ENCODE assay signal across 2 cellular contexts in genomic region chr5:1005362-1005851, GRCh38.
TF ChIP-seq lines count a peak whose summit lies in the region.

No MANE protein-coding gene starts in this region.

TF ChIP-seq in HCT116, 20 proteins besides CTCF, POLR2A, EP300 and RAD21 (continued from another document):
- TF ChIP-seq, protein P1, sequence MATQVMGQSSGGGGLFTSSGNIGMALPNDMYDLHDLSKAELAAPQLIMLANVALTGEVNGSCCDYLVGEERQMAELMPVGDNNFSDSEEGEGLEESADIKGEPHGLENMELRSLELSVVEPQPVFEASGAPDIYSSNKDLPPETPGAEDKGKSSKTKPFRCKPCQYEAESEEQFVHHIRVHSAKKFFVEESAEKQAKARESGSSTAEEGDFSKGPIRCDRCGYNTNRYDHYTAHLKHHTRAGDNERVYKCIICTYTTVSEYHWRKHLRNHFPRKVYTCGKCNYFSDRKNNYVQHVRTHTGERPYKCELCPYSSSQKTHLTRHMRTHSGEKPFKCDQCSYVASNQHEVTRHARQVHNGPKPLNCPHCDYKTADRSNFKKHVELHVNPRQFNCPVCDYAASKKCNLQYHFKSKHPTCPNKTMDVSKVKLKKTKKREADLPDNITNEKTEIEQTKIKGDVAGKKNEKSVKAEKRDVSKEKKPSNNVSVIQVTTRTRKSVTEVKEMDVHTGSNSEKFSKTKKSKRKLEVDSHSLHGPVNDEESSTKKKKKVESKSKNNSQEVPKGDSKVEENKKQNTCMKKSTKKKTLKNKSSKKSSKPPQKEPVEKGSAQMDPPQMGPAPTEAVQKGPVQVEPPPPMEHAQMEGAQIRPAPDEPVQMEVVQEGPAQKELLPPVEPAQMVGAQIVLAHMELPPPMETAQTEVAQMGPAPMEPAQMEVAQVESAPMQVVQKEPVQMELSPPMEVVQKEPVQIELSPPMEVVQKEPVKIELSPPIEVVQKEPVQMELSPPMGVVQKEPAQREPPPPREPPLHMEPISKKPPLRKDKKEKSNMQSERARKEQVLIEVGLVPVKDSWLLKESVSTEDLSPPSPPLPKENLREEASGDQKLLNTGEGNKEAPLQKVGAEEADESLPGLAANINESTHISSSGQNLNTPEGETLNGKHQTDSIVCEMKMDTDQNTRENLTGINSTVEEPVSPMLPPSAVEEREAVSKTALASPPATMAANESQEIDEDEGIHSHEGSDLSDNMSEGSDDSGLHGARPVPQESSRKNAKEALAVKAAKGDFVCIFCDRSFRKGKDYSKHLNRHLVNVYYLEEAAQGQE (IDR thresholded peaks at IDR 0.05; ENCODE audit: low read depth), result no peak
- TF ChIP-seq CBX3 (IDR thresholded peaks at IDR 0.05; ENCODE audit: low read depth) (no peak), ELF1 (IDR thresholded peaks at IDR 0.05; ENCODE audit: borderline replicate concordance, low read depth) (no peak), SP1 (IDR thresholded peaks at IDR 0.05; ENCODE audit: low read depth) (no peak), YY1 (IDR thresholded peaks at IDR 0.05; ENCODE audit: extremely low read depth, insufficient replicate concordance, low read depth, low read length) (no peak), EGR1 (IDR thresholded peaks at IDR 0.05; ENCODE audit: low read depth) (no peak)

TF ChIP-seq in WTC11, 78 proteins besides CTCF, POLR2A, EP300 and RAD21 (continued from another document):
- no peak for TF ChIP-seq ZNF281 (CRISPR knock-in tag; IDR thresholded peaks at IDR 0.05)
- TF ChIP-seq, protein P2, sequence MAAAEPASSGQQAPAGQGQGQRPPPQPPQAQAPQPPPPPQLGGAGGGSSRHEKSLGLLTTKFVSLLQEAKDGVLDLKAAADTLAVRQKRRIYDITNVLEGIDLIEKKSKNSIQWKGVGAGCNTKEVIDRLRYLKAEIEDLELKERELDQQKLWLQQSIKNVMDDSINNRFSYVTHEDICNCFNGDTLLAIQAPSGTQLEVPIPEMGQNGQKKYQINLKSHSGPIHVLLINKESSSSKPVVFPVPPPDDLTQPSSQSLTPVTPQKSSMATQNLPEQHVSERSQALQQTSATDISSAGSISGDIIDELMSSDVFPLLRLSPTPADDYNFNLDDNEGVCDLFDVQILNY (CRISPR knock-in tag; IDR thresholded peaks at IDR 0.05), result no peak
- no peak for TF ChIP-seq ARID4B (CRISPR knock-in tag; IDR thresholded peaks at IDR 0.05; ENCODE audit: borderline replicate concordance)
- no peak for TF ChIP-seq CBFB (CRISPR knock-in tag; IDR thresholded peaks at IDR 0.05; ENCODE audit: low read depth)
- TF ChIP-seq, protein P3, sequence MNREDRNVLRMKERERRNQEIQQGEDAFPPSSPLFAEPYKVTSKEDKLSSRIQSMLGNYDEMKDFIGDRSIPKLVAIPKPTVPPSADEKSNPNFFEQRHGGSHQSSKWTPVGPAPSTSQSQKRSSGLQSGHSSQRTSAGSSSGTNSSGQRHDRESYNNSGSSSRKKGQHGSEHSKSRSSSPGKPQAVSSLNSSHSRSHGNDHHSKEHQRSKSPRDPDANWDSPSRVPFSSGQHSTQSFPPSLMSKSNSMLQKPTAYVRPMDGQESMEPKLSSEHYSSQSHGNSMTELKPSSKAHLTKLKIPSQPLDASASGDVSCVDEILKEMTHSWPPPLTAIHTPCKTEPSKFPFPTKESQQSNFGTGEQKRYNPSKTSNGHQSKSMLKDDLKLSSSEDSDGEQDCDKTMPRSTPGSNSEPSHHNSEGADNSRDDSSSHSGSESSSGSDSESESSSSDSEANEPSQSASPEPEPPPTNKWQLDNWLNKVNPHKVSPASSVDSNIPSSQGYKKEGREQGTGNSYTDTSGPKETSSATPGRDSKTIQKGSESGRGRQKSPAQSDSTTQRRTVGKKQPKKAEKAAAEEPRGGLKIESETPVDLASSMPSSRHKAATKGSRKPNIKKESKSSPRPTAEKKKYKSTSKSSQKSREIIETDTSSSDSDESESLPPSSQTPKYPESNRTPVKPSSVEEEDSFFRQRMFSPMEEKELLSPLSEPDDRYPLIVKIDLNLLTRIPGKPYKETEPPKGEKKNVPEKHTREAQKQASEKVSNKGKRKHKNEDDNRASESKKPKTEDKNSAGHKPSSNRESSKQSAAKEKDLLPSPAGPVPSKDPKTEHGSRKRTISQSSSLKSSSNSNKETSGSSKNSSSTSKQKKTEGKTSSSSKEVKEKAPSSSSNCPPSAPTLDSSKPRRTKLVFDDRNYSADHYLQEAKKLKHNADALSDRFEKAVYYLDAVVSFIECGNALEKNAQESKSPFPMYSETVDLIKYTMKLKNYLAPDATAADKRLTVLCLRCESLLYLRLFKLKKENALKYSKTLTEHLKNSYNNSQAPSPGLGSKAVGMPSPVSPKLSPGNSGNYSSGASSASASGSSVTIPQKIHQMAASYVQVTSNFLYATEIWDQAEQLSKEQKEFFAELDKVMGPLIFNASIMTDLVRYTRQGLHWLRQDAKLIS (CRISPR knock-in tag; IDR thresholded peaks at IDR 0.05; ENCODE audit: borderline replicate concordance), result no peak
- TF ChIP-seq GTF2I (CRISPR knock-in tag; conservative IDR thresholded peaks at IDR 0.05), result no peak
- TF ChIP-seq IRF2 (CRISPR knock-in tag; IDR thresholded peaks at IDR 0.05; ENCODE audit: borderline replicate concordance, low read depth), result no peak
- no peak for TF ChIP-seq TEAD1 (CRISPR knock-in tag; IDR thresholded peaks at IDR 0.05)
- TF ChIP-seq, protein P4, sequence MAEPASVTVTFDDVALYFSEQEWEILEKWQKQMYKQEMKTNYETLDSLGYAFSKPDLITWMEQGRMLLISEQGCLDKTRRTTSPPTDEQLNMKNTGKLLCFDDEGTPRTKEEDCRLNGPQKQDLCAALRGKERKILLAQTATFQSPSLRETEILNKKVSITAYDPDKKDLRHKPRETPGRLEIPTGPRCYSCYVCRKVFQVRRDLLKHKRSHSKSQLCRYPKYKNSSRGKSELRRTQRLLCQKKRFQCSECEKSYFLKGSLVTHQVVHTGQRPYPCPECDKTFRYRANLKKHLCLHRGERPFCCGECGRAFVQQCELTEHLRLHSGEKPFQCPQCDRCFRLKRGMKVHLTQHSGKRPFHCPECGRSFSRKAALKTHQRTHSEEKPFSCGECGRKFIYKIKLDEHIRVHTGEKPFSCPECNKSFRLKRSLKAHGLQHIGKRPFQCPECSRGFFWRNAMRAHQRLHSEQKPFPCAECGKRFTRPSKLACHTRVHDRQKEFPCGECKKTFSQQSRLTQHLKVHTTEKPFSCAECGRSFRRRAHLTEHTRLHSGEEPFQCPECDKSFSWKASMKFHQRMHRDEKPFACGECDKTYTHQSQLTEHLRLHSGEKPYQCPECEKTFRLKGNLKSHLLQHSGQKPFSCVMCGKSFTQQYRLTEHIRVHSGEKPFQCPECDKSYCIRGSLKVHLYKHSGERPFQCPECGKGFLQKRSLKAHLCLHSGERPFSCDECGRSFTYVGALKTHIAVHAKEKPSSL (CRISPR knock-in tag; conservative IDR thresholded peaks at IDR 0.05), result no peak
- TF ChIP-seq, protein P5, sequence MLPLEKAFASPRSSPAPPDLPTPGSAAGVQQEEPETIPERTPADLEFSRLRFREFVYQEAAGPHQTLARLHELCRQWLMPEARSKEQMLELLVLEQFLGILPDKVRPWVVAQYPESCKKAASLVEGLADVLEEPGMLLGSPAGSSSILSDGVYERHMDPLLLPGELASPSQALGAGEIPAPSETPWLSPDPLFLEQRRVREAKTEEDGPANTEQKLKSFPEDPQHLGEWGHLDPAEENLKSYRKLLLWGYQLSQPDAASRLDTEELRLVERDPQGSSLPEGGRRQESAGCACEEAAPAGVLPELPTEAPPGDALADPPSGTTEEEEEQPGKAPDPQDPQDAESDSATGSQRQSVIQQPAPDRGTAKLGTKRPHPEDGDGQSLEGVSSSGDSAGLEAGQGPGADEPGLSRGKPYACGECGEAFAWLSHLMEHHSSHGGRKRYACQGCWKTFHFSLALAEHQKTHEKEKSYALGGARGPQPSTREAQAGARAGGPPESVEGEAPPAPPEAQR (CRISPR knock-in tag; IDR thresholded peaks at IDR 0.05), result no peak
- TF ChIP-seq ZNF532 (CRISPR knock-in tag; IDR thresholded peaks at IDR 0.05; ENCODE audit: borderline replicate concordance), result no peak
- TF ChIP-seq PRRX2 (CRISPR knock-in tag; IDR thresholded peaks at IDR 0.05), result no peak
- TF ChIP-seq ETV6 (CRISPR knock-in tag; IDR thresholded peaks at IDR 0.05), result no peak
- TF ChIP-seq HMGA2 (CRISPR knock-in tag; IDR thresholded peaks at IDR 0.05), result no peak
- TF ChIP-seq ZNF263 (CRISPR knock-in tag; IDR thresholded peaks at IDR 0.05; ENCODE audit: low read depth), result no peak
